Comparison of ENCODE assay signal across 13 cellular contexts in genomic region chr20:62917720-62918119, GRCh38. TPM values are rescaled to one million over a fixed set of nuclear protein-coding genes. Genes with fewer than 3 reads are reported as not detected.
A peak's percentile ranks its signal among the peaks of the same experiment; 100 is the strongest.
DNase-seq lines count a peak whose midpoint lies in the region; ATAC-seq, FAIRE-seq and TF ChIP-seq lines count a peak whose summit lies in the region.
"Had no signal": no experiment of that assay in that cellular context is flagged by ENCODE, and none has a peak within 500 bp of the region (broad histone marks: within the 10 kb centered on the region; RNA-seq: fewer than 3 reads in every experiment).

No MANE protein-coding gene starts in this region.

- intact Hi-C loops in HepG2 (cut with micrococcal nuclease; ENCODE audit: unreplicated experiment) (no loop called here), right lobe of liver (cut with DNase I) (no loop called here), breast epithelium (cut with DNase I; ENCODE audit: low total_unique reads) (no loop called here)

- H3K79me2 ChIP-seq in HepG2 (ENCODE audit: insufficient read depth, low read length): peaks cover 100% of the 10 kb centered on the region

- no peak for TF ChIP-seq RAD21 in HepG2 (CRISPR knock-in tag; IDR thresholded peaks at IDR 0.05)

- H3K27ac ChIP-seq in HepG2 (ENCODE audit: extremely low read length, insufficient read depth, low read length) (peak overlapping the region; percentile 93), right lobe of liver (no peak overlapping the region), thymus (ENCODE audit: low read depth) (peak overlapping the region; percentile 77), breast epithelium (no peak overlapping the region)
- H3K27ac ChIP-seq: epithelial cell of prostate, uterus had no signal

- no peak for TF ChIP-seq EP300 in HepG2 (IDR thresholded peaks at IDR 0.05; ENCODE audit: low read depth in 2 of 2, low read length in 2 of 2)
- no peak for TF ChIP-seq EP300 in HepG2 (CRISPR knock-in tag; IDR thresholded peaks at IDR 0.05; ENCODE audit: borderline replicate concordance)

- no peak for TF ChIP-seq POLR2A in HepG2 (IDR thresholded peaks at IDR 0.05; ENCODE audit: insufficient read depth in 1 of 2, low read depth in 2 of 2, low read length in 2 of 2)
- no peak for TF ChIP-seq POLR2A in right lobe of liver (IDR thresholded peaks at IDR 0.05)
- no peak for TF ChIP-seq POLR2A in breast epithelium (IDR thresholded peaks at IDR 0.05)

- POLR2A ChIA-PET in HepG2 (lab: Yijun Ruan, JAX): interaction anchor here (0.9 to 2.7 kb wide), 6 partner anchors 8 to 46 kb away, joined by 3 to 26 read pairs (median 10); partner anchors contain the start of genes DIDO1 and GID8
- POLR2A ChIA-PET in WTC11 (lab: Charles Lee): no interaction called here

- no peak overlapping the region for H2AFZ ChIP-seq in HepG2 (ENCODE audit: low read length)

- peak overlapping the region; percentile 74 for H3K4me2 ChIP-seq in HepG2 (ENCODE audit: low read depth, low read length)

- H3K27me3 Mint-ChIP-seq in WTC11 (ENCODE audit: low read depth) (no peaks in the 10 kb centered on the region), glutamatergic neuron (ENCODE audit: unreplicated experiment) (peaks cover 6% of the 10 kb centered on the region)

- peaks cover 77% of the 10 kb centered on the region for H3K4me1 Mint-ChIP-seq in WTC11
- H3K4me1 Mint-ChIP-seq in glutamatergic neuron (ENCODE audit: low read depth, unreplicated experiment): peaks cover 66% of the 10 kb centered on the region

- in situ Hi-C loops in HepG2 (cut with HindIII; ENCODE audit: extremely low pct_ligation_motif_present, low pct_unique_long_range_greater_than_20kb): no loop called here

- peaks cover 11% of the 10 kb centered on the region for H3K36me3 Mint-ChIP-seq in WTC11
- H3K36me3 Mint-ChIP-seq in glutamatergic neuron (ENCODE audit: unreplicated experiment): no peaks in the 10 kb centered on the region

- H3K36me3 ChIP-seq in HepG2 (replicated peaks in 1 of 2; ENCODE audit: control insufficient read depth in 1 of 2, insufficient read depth in 2 of 2, low read length in 2 of 2): peaks cover 12 to 18% of the 10 kb centered on the region in 2 experiments; a peak in 4 of 5 replicates
- peaks cover 0 to 9% (median 1%) of the 10 kb centered on the region in 4 donors for H3K36me3 ChIP-seq in right lobe of liver
- peaks cover 15% of the 10 kb centered on the region for H3K36me3 ChIP-seq in thymus (ENCODE audit: control insufficient read depth, insufficient read depth)
- no peaks in the 10 kb centered on the region for H3K36me3 ChIP-seq in breast epithelium
- H3K36me3 ChIP-seq: uterus had no signal

- peak overlapping the region; percentile 92 for H3K27ac Mint-ChIP-seq in WTC11
- peak overlapping the region; percentile 94 for H3K27ac Mint-ChIP-seq in glutamatergic neuron (ENCODE audit: unreplicated experiment)

- H3K4me1 ChIP-seq in HepG2 (ENCODE audit: insufficient read depth, low read length) (peaks cover 98% of the 10 kb centered on the region), right lobe of liver (peaks cover 0 to 78% (median 40%) of the 10 kb centered on the region in 4 donors), thymus (ENCODE audit: control insufficient read depth, insufficient read depth, low read length) (peaks cover 52% of the 10 kb centered on the region), breast epithelium (peaks cover 0 to 30% of the 10 kb centered on the region in 2 donors)

- BruUV-seq in HepG2 (replicated peaks; lab: Mats Ljungman, UMichigan): no TSS peak

- peak overlapping the region in 2 of 3 experiments; percentile 13 to 52; a peak in 3 of 6 replicates for H3K4me3 ChIP-seq in HepG2 (replicated peaks in 1 of 3; ENCODE audit: insufficient read depth in 1 of 3, low read depth in 2 of 3, low read length in 3 of 3)
- H3K4me3 ChIP-seq in right lobe of liver: no peak overlapping the region
- H3K4me3 ChIP-seq in thymus (ENCODE audit: low read length): no peak overlapping the region
- no peak overlapping the region for H3K4me3 ChIP-seq in breast epithelium
- H3K4me3 ChIP-seq: uterus had no signal

- H3K27me3 ChIP-seq in HepG2 (ENCODE audit: control insufficient read depth in 1 of 2, insufficient read depth in 2 of 2, low read length in 2 of 2) (no peaks in the 10 kb centered on the region), right lobe of liver (no peaks in the 10 kb centered on the region), thymus (ENCODE audit: control insufficient read depth, insufficient read depth) (no peaks in the 10 kb centered on the region), breast epithelium (no peaks in the 10 kb centered on the region)
- H3K27me3 ChIP-seq: uterus had no signal

- ATAC-seq in HepG2 (no peak), right lobe of liver (no peak), WTC11 (no peak)

- FAIRE-seq in HepG2 (lab: Jason Lieb, UNC): no peak

- CTCF ChIA-PET in HepG2 (lab: Yijun Ruan, JAX; ENCODE audit: low intra/inter-chr PET ratio, low total read pairs) (no interaction called here), WTC11 (lab: Charles Lee) (interaction anchor here (1.3 to 2.8 kb wide), 5 partner anchors 10 to 44 kb away, joined by 3 to 7 read pairs (median 4); no protein-coding TSS in a partner anchor)

- H4K20me1 ChIP-seq in HepG2 (ENCODE audit: insufficient read depth, low read length): peaks cover 97% of the 10 kb centered on the region

- TF ChIP-seq CTCF in HepG2 (CRISPR knock-in tag; IDR thresholded peaks at IDR 0.05): 0 out of 2 replicates have a peak, but pooled peaks have one; percentile 4
- no peak for TF ChIP-seq CTCF in right lobe of liver (IDR thresholded peaks at IDR 0.05)
- TF ChIP-seq CTCF in WTC11 (IDR thresholded peaks at IDR 0.05): no peak
- TF ChIP-seq CTCF in glutamatergic neuron (IDR thresholded peaks at IDR 0.05; ENCODE audit: partially characterized antibody, unreplicated experiment): no peak
- TF ChIP-seq CTCF in breast epithelium (IDR thresholded peaks at IDR 0.05): no peak

- H3K9me3 Mint-ChIP-seq in WTC11: no peaks in the 10 kb centered on the region
- peaks cover 5% of the 10 kb centered on the region for H3K9me3 Mint-ChIP-seq in glutamatergic neuron (ENCODE audit: unreplicated experiment)

- DNase-seq in HepG2 (ENCODE audit: low spot score) (no peak), right lobe of liver (no peak), WTC11 (ENCODE audit: low spot score) (no peak), glutamatergic neuron (no peak), cerebellar cortex (ENCODE audit: low spot score) (no peak), breast epithelium (ENCODE audit: low spot score in 2 of 2) (no peak), NCI-H1930 (lab: John Stamatoyannopoulos, UW) (no peak)
- DNase-seq: central memory CD4-positive, alpha-beta T cell; DMS79 treated with DMSO at 0.1 percent for 48 hours; NCI-H2171 treated with DMSO at 0.1 percent for 48 hours; uterus had no signal

- 61% methylated on average over 3 of the region's 3 CpGs for WGBS in HepG2 (ENCODE audit: low lambda C conversion rate)
- WGBS in right lobe of liver (ENCODE audit: insufficient coverage, low coverage, low lambda C conversion rate, missing lambda C conversion rate): 49% methylated on average over 3 of the region's 3 CpGs
- 74% methylated on average over 3 of the region's 3 CpGs for WGBS in thymus

- H3K9ac ChIP-seq in HepG2 (ENCODE audit: insufficient read depth, low read depth, low read length): peak overlapping the region; percentile 32; the same call in 1 of the 2 replicates

- H3K4me3 Mint-ChIP-seq in WTC11: peak overlapping the region; percentile 18
- H3K4me3 Mint-ChIP-seq in glutamatergic neuron (ENCODE audit: unreplicated experiment): peak overlapping the region; percentile 82

- H3K9me3 ChIP-seq in HepG2 (ENCODE audit: low read length) (no peaks in the 10 kb centered on the region), right lobe of liver (no peaks in the 10 kb centered on the region), thymus (ENCODE audit: control insufficient read depth) (no peaks in the 10 kb centered on the region), breast epithelium (no peaks in the 10 kb centered on the region)
- H3K9me3 ChIP-seq: uterus had no signal

RNA-seq across cellular contexts. Expression of gene DIDO1, which starts 8.6 kb away (rescaled TPM):
- total RNA-seq in HepG2 (2016; rRNA removed; fragmentation: Illumina TruSeq; extraction: Trizol) (75.1 and 77.0 TPM in 2 replicates), right lobe of liver (10 to 100 TPM; 18.3 to 28.1 (median 21.1) TPM), WTC11 (2021) (69.3 to 87.3 TPM (median 71.6 TPM) in 3 replicates), glutamatergic neuron (ENCODE audit: unreplicated experiment) (77.8 TPM), breast epithelium (10 to 100 TPM; 59.8 to 83.1 (median 64.9) TPM)
- total RNA-seq in HepG2 (2016; cell fraction: cytosol; rRNA removed; fragmentation: Illumina TruSeq; extraction: Trizol; ENCODE audit: low read depth): 14.5 and 17.3 TPM in 2 replicates
- 71.7 and 75.6 TPM in 2 replicates for total RNA-seq in HepG2 (2016; cell fraction: insoluble cytoplasmic fraction; rRNA removed; fragmentation: Illumina TruSeq; extraction: Trizol)
- 32.1 and 34.1 TPM in 2 replicates for total RNA-seq in HepG2 (2016; cell fraction: membrane; rRNA removed; fragmentation: Illumina TruSeq; extraction: Trizol)
- 86.6 and 98.5 TPM in 2 replicates for total RNA-seq in HepG2 (2016; cell fraction: nucleus; rRNA removed; fragmentation: Illumina TruSeq; extraction: Trizol)
- polyA plus RNA-seq in HepG2 (2011; rRNA removed) (72.6 and 75.0 TPM in 2 replicates), thymus (33.2 TPM)
- 53.2 and 57.1 TPM in 2 replicates for polyA plus RNA-seq in HepG2 (2011; cell fraction: cytosol; rRNA removed)
- 292 and 297 TPM in 2 replicates for polyA plus RNA-seq in HepG2 (2011; cell fraction: nucleus; rRNA removed)
- polyA plus RNA-seq in HepG2 (2012): 67.9 and 74.0 TPM in 2 replicates
- 3.0 TPM in 2 replicates for polyA plus RNA-seq in HepG2 (2016; cell fraction: cytosol; fragmentation: Illumina TruSeq; extraction: Trizol; ENCODE audit: low read depth)
- 61.5 and 65.9 TPM in 2 replicates for polyA plus RNA-seq in HepG2 (2016; cell fraction: insoluble cytoplasmic fraction; fragmentation: Illumina TruSeq; extraction: Trizol; ENCODE audit: low read depth)
- polyA plus RNA-seq in HepG2 (2016; cell fraction: membrane; fragmentation: Illumina TruSeq; extraction: Trizol; ENCODE audit: low read depth): 10.9 and 11.6 TPM in 2 replicates
- 130 and 135 TPM in 2 replicates for polyA plus RNA-seq in HepG2 (2016; cell fraction: nucleus; fragmentation: Illumina TruSeq; extraction: Trizol; ENCODE audit: insufficient read depth, low read depth)
- 33.0 and 89.8 TPM in 2 replicates for polyA minus RNA-seq in HepG2 (2011; rRNA and poly(A)+ RNA removed; ENCODE audit: low replicate concordance)
- 30.7 and 35.0 TPM in 2 replicates for polyA minus RNA-seq in HepG2 (2011; cell fraction: cytosol; rRNA and poly(A)+ RNA removed)
- 139 and 144 TPM in 2 replicates for polyA minus RNA-seq in HepG2 (2011; cell fraction: nucleus; rRNA and poly(A)+ RNA removed)

RNA-seq across cellular contexts. Expression of gene GID8, which starts 20.2 kb away (rescaled TPM):
- total RNA-seq in HepG2 (2016; rRNA removed; fragmentation: Illumina TruSeq; extraction: Trizol): 59.8 and 74.4 TPM in 2 replicates
- 17.8 and 18.7 TPM in 2 replicates for total RNA-seq in HepG2 (2016; cell fraction: cytosol; rRNA removed; fragmentation: Illumina TruSeq; extraction: Trizol; ENCODE audit: low read depth)
- 60.3 and 68.0 TPM in 2 replicates for total RNA-seq in HepG2 (2016; cell fraction: insoluble cytoplasmic fraction; rRNA removed; fragmentation: Illumina TruSeq; extraction: Trizol)
- 45.9 and 46.6 TPM in 2 replicates for total RNA-seq in HepG2 (2016; cell fraction: membrane; rRNA removed; fragmentation: Illumina TruSeq; extraction: Trizol)
- 35.6 and 42.8 TPM in 2 replicates for total RNA-seq in HepG2 (2016; cell fraction: nucleus; rRNA removed; fragmentation: Illumina TruSeq; extraction: Trizol)
- 39.0 and 39.6 TPM in 2 replicates for polyA plus RNA-seq in HepG2 (2011; rRNA removed)
- polyA plus RNA-seq in HepG2 (2011; cell fraction: cytosol; rRNA removed): 39.6 and 40.7 TPM in 2 replicates
- polyA plus RNA-seq in HepG2 (2011; cell fraction: nucleus; rRNA removed): 23.9 and 26.9 TPM in 2 replicates
- polyA plus RNA-seq in HepG2 (2012): 36.8 and 46.0 TPM in 2 replicates
- polyA plus RNA-seq in HepG2 (2016; cell fraction: cytosol; fragmentation: Illumina TruSeq; extraction: Trizol; ENCODE audit: low read depth): 14.5 and 16.6 TPM in 2 replicates
- polyA plus RNA-seq in HepG2 (2016; cell fraction: insoluble cytoplasmic fraction; fragmentation: Illumina TruSeq; extraction: Trizol; ENCODE audit: low read depth): 66.0 and 70.4 TPM in 2 replicates
- polyA plus RNA-seq in HepG2 (2016; cell fraction: membrane; fragmentation: Illumina TruSeq; extraction: Trizol; ENCODE audit: low read depth): 31.6 and 32.0 TPM in 2 replicates
- 58.8 and 62.9 TPM in 2 replicates for polyA plus RNA-seq in HepG2 (2016; cell fraction: nucleus; fragmentation: Illumina TruSeq; extraction: Trizol; ENCODE audit: insufficient read depth, low read depth)
- 30.6 and 61.9 TPM in 2 replicates for polyA minus RNA-seq in HepG2 (2011; rRNA and poly(A)+ RNA removed; ENCODE audit: low replicate concordance)
- 28.5 and 31.3 TPM in 2 replicates for polyA minus RNA-seq in HepG2 (2011; cell fraction: cytosol; rRNA and poly(A)+ RNA removed)
- polyA minus RNA-seq in HepG2 (2011; cell fraction: nucleus; rRNA and poly(A)+ RNA removed): 27.2 and 34.4 TPM in 2 replicates
- total RNA-seq in right lobe of liver: 10 to 100 TPM; 12.6 to 18.9 (median 15.1) TPM
- 56.2 to 70.2 TPM (median 56.6 TPM) in 3 replicates for total RNA-seq in WTC11 (2021)
- total RNA-seq in glutamatergic neuron (ENCODE audit: unreplicated experiment): 57.8 TPM
- 24.0 TPM for polyA plus RNA-seq in thymus
- 10 to 100 TPM; 30.2 to 36.7 (median 31.8) TPM for total RNA-seq in breast epithelium

RNA-seq across cellular contexts. Expression of gene SLC17A9, which starts 34.8 kb away (rescaled TPM):
- total RNA-seq in HepG2 (2016; rRNA removed; fragmentation: Illumina TruSeq; extraction: Trizol): 33.6 and 110 TPM in 2 replicates
- 27.1 and 27.6 TPM in 2 replicates for total RNA-seq in HepG2 (2016; cell fraction: cytosol; rRNA removed; fragmentation: Illumina TruSeq; extraction: Trizol; ENCODE audit: low read depth)
- total RNA-seq in HepG2 (2016; cell fraction: insoluble cytoplasmic fraction; rRNA removed; fragmentation: Illumina TruSeq; extraction: Trizol): 25.3 and 116 TPM in 2 replicates
- 36.6 and 38.0 TPM in 2 replicates for total RNA-seq in HepG2 (2016; cell fraction: membrane; rRNA removed; fragmentation: Illumina TruSeq; extraction: Trizol)
- 145 and 168 TPM in 2 replicates for total RNA-seq in HepG2 (2016; cell fraction: nucleus; rRNA removed; fragmentation: Illumina TruSeq; extraction: Trizol)
- 191 and 280 TPM in 2 replicates for polyA plus RNA-seq in HepG2 (2011; rRNA removed)
- polyA plus RNA-seq in HepG2 (2011; cell fraction: cytosol; rRNA removed): 57.2 and 94.5 TPM in 2 replicates
- 3,698 and 4,960 TPM in 2 replicates for polyA plus RNA-seq in HepG2 (2011; cell fraction: nucleus; rRNA removed)
- polyA plus RNA-seq in HepG2 (2012): 173 and 220 TPM in 2 replicates
- 16.5 and 18.1 TPM in 2 replicates for polyA plus RNA-seq in HepG2 (2016; cell fraction: cytosol; fragmentation: Illumina TruSeq; extraction: Trizol; ENCODE audit: low read depth)
- 36.5 and 42.6 TPM in 2 replicates for polyA plus RNA-seq in HepG2 (2016; cell fraction: insoluble cytoplasmic fraction; fragmentation: Illumina TruSeq; extraction: Trizol; ENCODE audit: low read depth)
- 30.7 and 32.6 TPM in 2 replicates for polyA plus RNA-seq in HepG2 (2016; cell fraction: membrane; fragmentation: Illumina TruSeq; extraction: Trizol; ENCODE audit: low read depth)
- 553 and 603 TPM in 2 replicates for polyA plus RNA-seq in HepG2 (2016; cell fraction: nucleus; fragmentation: Illumina TruSeq; extraction: Trizol; ENCODE audit: insufficient read depth, low read depth)
- polyA minus RNA-seq in HepG2 (2011; rRNA and poly(A)+ RNA removed; ENCODE audit: low replicate concordance): 0.07 and 195 TPM in 2 replicates
- polyA minus RNA-seq in HepG2 (2011; cell fraction: cytosol; rRNA and poly(A)+ RNA removed): 33.4 and 43.3 TPM in 2 replicates
- polyA minus RNA-seq in HepG2 (2011; cell fraction: nucleus; rRNA and poly(A)+ RNA removed): 176 and 196 TPM in 2 replicates
- 10 to 100 TPM; 29.8 to 99.4 (median 54.1) TPM for total RNA-seq in right lobe of liver
- 26.2 to 41.7 TPM (median 30.8 TPM) in 3 replicates for total RNA-seq in WTC11 (2021)
- total RNA-seq in glutamatergic neuron (ENCODE audit: unreplicated experiment): 1.8 TPM
- polyA plus RNA-seq in thymus: 10.0 TPM
- total RNA-seq in breast epithelium: 1 to 10 TPM; 2.2 to 4.9 (median 2.7) TPM

RNA-seq across cellular contexts. Expression of gene TCFL5, which starts 56.1 kb away (rescaled TPM):
- total RNA-seq in HepG2 (2016; rRNA removed; fragmentation: Illumina TruSeq; extraction: Trizol) (20.0 and 21.1 TPM in 2 replicates), right lobe of liver (1 to 10 TPM; 2.9 to 5.1 (median 3.9) TPM), WTC11 (2021) (19.7 to 20.4 TPM (median 20.3 TPM) in 3 replicates), glutamatergic neuron (ENCODE audit: unreplicated experiment) (12.6 TPM), breast epithelium (10 to 100 TPM in 2 of 3 donors, 1 to 10 TPM in 1; 7.8 to 21.0 (median 12.5) TPM)
- total RNA-seq in HepG2 (2016; cell fraction: cytosol; rRNA removed; fragmentation: Illumina TruSeq; extraction: Trizol; ENCODE audit: low read depth): 13.3 and 17.7 TPM in 2 replicates
- total RNA-seq in HepG2 (2016; cell fraction: insoluble cytoplasmic fraction; rRNA removed; fragmentation: Illumina TruSeq; extraction: Trizol): 20.4 and 21.0 TPM in 2 replicates
- 28.7 and 36.7 TPM in 2 replicates for total RNA-seq in HepG2 (2016; cell fraction: membrane; rRNA removed; fragmentation: Illumina TruSeq; extraction: Trizol)
- total RNA-seq in HepG2 (2016; cell fraction: nucleus; rRNA removed; fragmentation: Illumina TruSeq; extraction: Trizol): 11.4 and 12.6 TPM in 2 replicates
- polyA plus RNA-seq in HepG2 (2011; rRNA removed) (14.2 and 14.8 TPM in 2 replicates), thymus (10.9 TPM)
- 9.0 and 11.8 TPM in 2 replicates for polyA plus RNA-seq in HepG2 (2011; cell fraction: cytosol; rRNA removed)
- polyA plus RNA-seq in HepG2 (2011; cell fraction: nucleus; rRNA removed): 6.4 and 8.0 TPM in 2 replicates
- 12.4 and 13.3 TPM in 2 replicates for polyA plus RNA-seq in HepG2 (2012)
- polyA plus RNA-seq in HepG2 (2016; cell fraction: cytosol; fragmentation: Illumina TruSeq; extraction: Trizol; ENCODE audit: low read depth): 13.1 and 14.7 TPM in 2 replicates
- 19.5 and 20.9 TPM in 2 replicates for polyA plus RNA-seq in HepG2 (2016; cell fraction: insoluble cytoplasmic fraction; fragmentation: Illumina TruSeq; extraction: Trizol; ENCODE audit: low read depth)
- 25.6 and 29.7 TPM in 2 replicates for polyA plus RNA-seq in HepG2 (2016; cell fraction: membrane; fragmentation: Illumina TruSeq; extraction: Trizol; ENCODE audit: low read depth)
- 21.4 and 23.1 TPM in 2 replicates for polyA plus RNA-seq in HepG2 (2016; cell fraction: nucleus; fragmentation: Illumina TruSeq; extraction: Trizol; ENCODE audit: insufficient read depth, low read depth)
- 4.7 and 6.4 TPM in 2 replicates for polyA minus RNA-seq in HepG2 (2011; rRNA and poly(A)+ RNA removed; ENCODE audit: low replicate concordance)
- 9.9 and 10.2 TPM in 2 replicates for polyA minus RNA-seq in HepG2 (2011; cell fraction: cytosol; rRNA and poly(A)+ RNA removed)
- 5.2 and 6.1 TPM in 2 replicates for polyA minus RNA-seq in HepG2 (2011; cell fraction: nucleus; rRNA and poly(A)+ RNA removed)

Comparison
In these comparisons a context has a peak if more than half of its experiments do, and no peak if none do; other contexts are left out.
1. H3K27ac ChIP-seq: peak in HepG2 (single experiment) and thymus (single experiment); none in right lobe of liver (0 of 3) and breast epithelium (0 of 2).
2. H3K4me3 ChIP-seq: peak in HepG2 (2 of 3); none in right lobe of liver (0 of 3), thymus (single experiment) and breast epithelium (0 of 3).
3. Of the 50 proteins assayed by ChIP-seq in both HepG2 and WTC11: peak only in HepG2: CTCF; only in WTC11: none; in both: none; in neither: 49.